ENCODE assay signal across 20 cellular contexts in genomic region chr20:17629025-17629424, GRCh38.
"Had no signal": no experiment of that assay in that cellular context is flagged by ENCODE, and none has a peak within 500 bp of the region (broad histone marks: within the 10 kb centered on the region; RNA-seq: fewer than 3 reads in every experiment).

No MANE protein-coding gene starts in this region.

- H3K4me3 Mint-ChIP-seq: activated CD8-positive, alpha-beta T cell treated with anti-CD3 and anti-CD28 coated beads, Interleukin-2, amount 10 ng/mL, durations not matched to agents 7 days and 5 days; activated naive CD8-positive, alpha-beta T cell treated with anti-CD3 and anti-CD28 coated beads, Interleukin-2, amount 10 ng/mL, durations not matched to agents 7 days and 5 days had no signal

- H3K27ac ChIP-seq: adrenal gland, KMS-11, SJCRH30 had no signal

- H3K27ac Mint-ChIP-seq: activated naive CD8-positive, alpha-beta T cell treated with anti-CD3 and anti-CD28 coated beads, Interleukin-2, amount 10 ng/mL, durations not matched to agents 7 days and 5 days had no signal

- H3K4me1 Mint-ChIP-seq: activated naive CD8-positive, alpha-beta T cell treated with anti-CD3 and anti-CD28 coated beads, Interleukin-2, amount 10 ng/mL, durations not matched to agents 7 days and 5 days had no signal

- H3K4me1 ChIP-seq: SJCRH30 had no signal

- ATAC-seq: activated CD4-positive, CD25-positive, alpha-beta regulatory T cell treated with anti-CD3 and anti-CD28 coated beads, Interleukin-2, amount 50 U/mL, for 24 hours; activated CD8-positive, alpha-beta T cell treated with anti-CD3 and anti-CD28 coated beads, Interleukin-2, amount 10 ng/mL, durations not matched to agents 7 days and 5 days had no signal

- H3K36me3 ChIP-seq: SJCRH30 had no signal

- DNase-seq: activated CD4-positive, alpha-beta T cell treated with anti-CD3 and anti-CD28 coated beads for 4 hours; activated CD8-positive, alpha-beta memory T cell treated with anti-CD3 and anti-CD28 coated beads, Interleukin-2, amount 50 U/mL, for 48 hours; activated CD8-positive, alpha-beta T cell treated with anti-CD3 and anti-CD28 coated beads, Interleukin-2, amount 10 ng/mL, durations not matched to agents 7 days and 5 days; activated naive CD4-positive, alpha-beta T cell treated with anti-CD3 and anti-CD28 coated beads, Interleukin-2, amount 50 U/mL, for 16 hours; activated naive CD8-positive, alpha-beta T cell treated with anti-CD3 and anti-CD28 coated beads, Interleukin-2, amount 10 ng/mL, durations not matched to agents 7 days and 5 days; activated T-cell treated with anti-CD3 and anti-CD28 coated beads, Interleukin-2, amount 50 U/mL, for 1 hour; adrenal gland; anterior cingulate cortex; NCI-H1092; NCI-H1417; NCI-H1930; NCI-H2171; NCI-H2227 treated with DMSO at 0.1 percent for 48 hours; NCI-H526 treated with DMSO at 0.1 percent for 48 hours; NCI-H82; RPMI8226; SJCRH30; SK-N-SH had no signal

- H3K9me3 ChIP-seq: adrenal gland, SJCRH30, SK-N-SH had no signal

- H3K9me3 Mint-ChIP-seq: activated naive CD8-positive, alpha-beta T cell treated with anti-CD3 and anti-CD28 coated beads, Interleukin-2, amount 10 ng/mL, durations not matched to agents 7 days and 5 days had no signal

- H3K4me2 ChIP-seq: KMS-11, SK-N-SH had no signal

- H3K9ac ChIP-seq: KMS-11, SK-N-SH had no signal

- H3K4me3 ChIP-seq: adrenal gland, SJCRH30 had no signal

- H3K27me3 ChIP-seq: adrenal gland, SJCRH30 had no signal

- H3K27me3 Mint-ChIP-seq: activated naive CD8-positive, alpha-beta T cell treated with anti-CD3 and anti-CD28 coated beads, Interleukin-2, amount 10 ng/mL, durations not matched to agents 7 days and 5 days had no signal
